ENCODE assay signal across 10 cellular contexts in genomic region chr15:91866971-91867372, GRCh38. TPM values are rescaled to one million over a fixed set of nuclear protein-coding genes. Genes with fewer than 3 reads are reported as not detected.
A peak's percentile ranks its signal among the peaks of the same experiment; 100 is the strongest.
DNase-seq lines count a peak whose midpoint lies in the region; ATAC-seq and TF ChIP-seq lines count a peak whose summit lies in the region.
"Had no signal": no experiment of that assay in that cellular context is flagged by ENCODE, and none has a peak within 500 bp of the region (broad histone marks: within the 10 kb centered on the region; RNA-seq: fewer than 3 reads in every experiment).

No MANE protein-coding gene starts in this region.

- peaks cover 38% of the 10 kb centered on the region for H3K4me1 Mint-ChIP-seq in WTC11

- no peaks in the 10 kb centered on the region for H3K27me3 ChIP-seq in tibial artery

- ATAC-seq in WTC11 (peak; percentile 30), GM18873 (IDR thresholded peaks at IDR 0.05; ENCODE audit: low FRiP score, unreplicated experiment) (no peak)

- intact Hi-C loops in tibial artery (cut with DNase I; ENCODE audit: low total_unique reads): no loop called here

- peaks cover 0 to 45% (median 16%) of the 10 kb centered on the region in 4 donors for H3K4me1 ChIP-seq in tibial artery

- TF ChIP-seq CTCF in WTC11 (IDR thresholded peaks at IDR 0.05) (no peak), tibial artery (IDR thresholded peaks at IDR 0.05) (no peak)

- no peaks in the 10 kb centered on the region for H3K27me3 Mint-ChIP-seq in WTC11 (ENCODE audit: low read depth)

- peak overlapping the region; percentile 63 to 70 for H3K27ac ChIP-seq in tibial artery

- POLR2A ChIA-PET in WTC11 (lab: Charles Lee): interaction anchor here (0.6 to 2.0 kb wide), 4 partner anchors 13 to 1245 kb away, joined by 3 to 9 read pairs (median 4); no protein-coding TSS in a partner anchor

- CTCF ChIA-PET in WTC11 (lab: Charles Lee): interaction anchor here (0.6 to 4.7 kb wide), 8 partner anchors 11 to 214 kb away, joined by 4 to 32 read pairs (median 8); partner anchors contain the start of gene SLCO3A1

- H3K4me3 ChIP-seq in tibial artery: no peak overlapping the region

- H3K36me3 ChIP-seq in tibial artery: no peaks in the 10 kb centered on the region

- H3K27ac Mint-ChIP-seq in WTC11: 0 out of 2 replicates have a peak overlapping the region, but pooled peaks have one; percentile 10

- H3K9me3 Mint-ChIP-seq in WTC11: peaks cover 13% of the 10 kb centered on the region

- peaks cover 8% of the 10 kb centered on the region for H3K36me3 Mint-ChIP-seq in WTC11
- H3K36me3 Mint-ChIP-seq: naive B cell had no signal

- peak; percentile 62 for DNase-seq in NCI-H345 (lab: John Stamatoyannopoulos, UW)
- no peak for DNase-seq in NCI-H345 treated with DMSO at 0.1 percent for 48 hours (lab: John Stamatoyannopoulos, UW; ENCODE audit: unreplicated experiment)
- no peak for DNase-seq in WTC11 (ENCODE audit: low spot score)
- DNase-seq in hippocampal formation (lab: John Stamatoyannopoulos, UW): peak; percentile 21 to 40
- DNase-seq in tibial artery: peak; percentile 28 to 68
- no peak for DNase-seq in kidney tubule cell (ENCODE audit: low spot score)
- DNase-seq in stimulated activated CD4-positive, alpha-beta T cell treated with anti-CD3 and anti-CD28 coated beads, Interleukin-4, amount 100 ng/mL, for 1 hour: no peak
- DNase-seq: activated gamma-delta T cell treated with Interleukin-2 at 50 U/mL for 16 hours, naive B cell had no signal

- H3K4me3 Mint-ChIP-seq in WTC11: no peak overlapping the region
- H3K4me3 Mint-ChIP-seq: naive B cell had no signal

- H3K9me3 ChIP-seq in tibial artery: no peaks in the 10 kb centered on the region

TF ChIP-seq in WTC11, 78 proteins besides CTCF, POLR2A, EP300 and RAD21:
- TF ChIP-seq ZNF671 (CRISPR knock-in tag; IDR thresholded peaks at IDR 0.05): no peak

RNA-seq across cellular contexts. Expression of gene SLCO3A1, which starts 13.5 kb away (rescaled TPM):
- 6.8 to 9.8 TPM (median 9.1 TPM) in 3 replicates for total RNA-seq in WTC11 (2021)

Comparison
In these comparisons a context has a peak if more than half of its experiments do, and no peak if none do; other contexts are left out.
1. DNase-seq: peak in NCI-H345 (single experiment), hippocampal formation (2 of 2) and tibial artery (2 of 2); none in NCI-H345 treated with DMSO at 0.1 percent for 48 hours (single experiment), WTC11 (single experiment), kidney tubule cell (single experiment) and stimulated activated CD4-positive, alpha-beta T cell treated with anti-CD3 and anti-CD28 coated beads, Interleukin-4, amount 100 ng/mL, for 1 hour (single experiment).